8 cellular contexts compared by ENCODE assay signal in the genomic region with DNA sequence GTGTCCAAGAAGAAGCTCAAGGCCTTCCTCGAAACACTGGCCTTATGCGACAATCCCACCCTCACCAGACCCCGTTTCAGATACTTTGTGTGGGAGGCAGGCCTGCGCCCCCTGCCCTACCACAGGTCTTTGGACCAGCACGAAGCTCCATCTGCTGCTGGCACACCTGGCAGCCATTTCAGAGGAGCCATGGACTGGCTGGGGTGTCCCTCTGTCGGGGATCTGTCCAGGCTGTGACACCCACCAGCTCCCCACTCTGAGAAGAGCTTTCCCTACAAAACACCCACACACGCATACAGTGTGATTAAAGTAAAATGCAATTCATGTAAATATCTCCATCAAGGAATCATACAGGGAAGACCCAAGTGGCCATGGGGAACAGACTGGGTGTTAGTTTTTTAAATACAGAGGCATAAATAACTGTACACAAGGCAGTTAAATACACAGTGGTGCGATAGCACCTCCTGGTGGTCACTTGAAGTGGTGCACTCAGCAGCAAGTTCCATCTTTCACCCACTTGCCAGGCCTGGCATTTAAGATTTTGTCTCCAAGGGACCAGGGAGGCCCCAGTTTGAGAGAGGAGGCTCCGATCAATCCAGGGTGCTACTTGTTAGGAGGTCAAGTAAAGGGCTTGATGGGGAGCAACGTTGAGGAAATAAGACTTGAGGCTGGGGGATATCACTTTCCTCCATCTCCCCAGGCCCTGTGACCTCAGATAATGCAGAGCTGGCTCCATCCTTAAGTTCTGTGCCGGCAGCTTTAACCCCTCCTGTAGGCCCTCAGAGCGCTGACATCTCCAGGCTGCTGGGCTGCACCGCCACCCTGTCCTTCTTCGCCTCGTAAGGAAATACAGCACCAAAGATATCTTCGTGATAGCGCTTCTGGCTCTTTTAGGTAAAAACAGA. TPM values are rescaled to one million over a fixed set of nuclear protein-coding genes. Genes with fewer than 3 reads are reported as not detected.
DNase-seq lines count a peak whose midpoint lies in the region; ATAC-seq lines count a peak whose summit lies in the region.

No MANE protein-coding gene starts in this region.

- DNase-seq in EH (ENCODE audit: low read depth) (peak; percentile 49), Kasumi-1 (lab: John Stamatoyannopoulos, UW) (peak; percentile 7 to 36), dermis blood vessel endothelial cell (peak; percentile 79), middle frontal gyrus (ENCODE audit: extremely low spot score, low spot score) (peak; percentile 34)
- peak; percentile 80 for DNase-seq in activated CD4-positive, alpha-beta T cell treated with anti-CD3 and anti-CD28 coated beads for 36 hours
- DNase-seq in stimulated activated naive CD8-positive, alpha-beta T cell treated with anti-CD3 and anti-CD28 coated beads, Interleukin-15, Interleukin-2, amounts not matched to agents 100 U/mL and 50 U/mL, for 24 hours, result peak; percentile 68

- H3K27me3 Mint-ChIP-seq in activated CD4-positive, alpha-beta T cell treated with anti-CD3 and anti-CD28 coated beads for 36 hours, result peaks cover 3% of the 10 kb centered on the region

- H3K27ac Mint-ChIP-seq in activated CD4-positive, alpha-beta T cell treated with anti-CD3 and anti-CD28 coated beads for 36 hours, result no peak overlapping the region

- ATAC-seq in activated CD4-positive, alpha-beta T cell treated with anti-CD3 and anti-CD28 coated beads for 36 hours, result peak; percentile 48
- ATAC-seq in stimulated activated naive CD8-positive, alpha-beta T cell treated with anti-CD3 and anti-CD28 coated beads, Interleukin-15, Interleukin-2, amounts not matched to agents 100 U/mL and 50 U/mL, for 24 hours, result no peak
- ATAC-seq in HG02852 (IDR thresholded peaks at IDR 0.05; ENCODE audit: unreplicated experiment) (no peak), GM19467 (IDR thresholded peaks at IDR 0.05; ENCODE audit: unreplicated experiment) (no peak)

- CTCF ChIA-PET in activated CD4-positive, alpha-beta T cell treated with anti-CD3 and anti-CD28 coated beads for 36 hours (lab: Charles Lee), result interaction anchor here (0.6 to 3.1 kb wide), 26 partner anchors 9 to 770 kb away, joined by 3 to 36 read pairs (median 4); a partner anchor contains a TSS

- H3K4me3 Mint-ChIP-seq in activated CD4-positive, alpha-beta T cell treated with anti-CD3 and anti-CD28 coated beads for 36 hours, result no peak overlapping the region

- H3K4me1 Mint-ChIP-seq in activated CD4-positive, alpha-beta T cell treated with anti-CD3 and anti-CD28 coated beads for 36 hours, result no peaks in the 10 kb centered on the region

- no peaks in the 10 kb centered on the region for H3K9me3 Mint-ChIP-seq in activated CD4-positive, alpha-beta T cell treated with anti-CD3 and anti-CD28 coated beads for 36 hours (ENCODE audit: low read depth)

- POLR2A ChIA-PET in activated CD4-positive, alpha-beta T cell treated with anti-CD3 and anti-CD28 coated beads for 36 hours (lab: Charles Lee), result no interaction called here

- intact Hi-C loops in activated CD4-positive, alpha-beta T cell treated with anti-CD3 and anti-CD28 coated beads for 36 hours (cut with DNase I, micrococcal nuclease), result loop anchor here (1.0 to 5.0 kb wide), 3 partner anchors 102 to 496 kb away; no protein-coding TSS in a partner anchor

- H3K36me3 Mint-ChIP-seq in activated CD4-positive, alpha-beta T cell treated with anti-CD3 and anti-CD28 coated beads for 36 hours (ENCODE audit: low read depth), result no peaks in the 10 kb centered on the region

RNA-seq across cellular contexts. Expression of a gene that starts 43.6 kb away (rescaled TPM):
- total RNA-seq in activated CD4-positive, alpha-beta T cell treated with anti-CD3 and anti-CD28 coated beads for 36 hours, result under 1 TPM; 0.07 to 0.09 TPM
- 0.34 and 0.60 TPM in 2 replicates for total RNA-seq in dermis blood vessel endothelial cell

Comparison
In these comparisons a context has a peak if more than half of its experiments do, and no peak if none do; other contexts are left out.
1. DNase-seq: peak in every context shown above with its lines; median percentile 80 in activated CD4-positive, alpha-beta T cell treated with anti-CD3 and anti-CD28 coated beads for 36 hours; 79 in dermis blood vessel endothelial cell; 68 in stimulated activated naive CD8-positive, alpha-beta T cell treated with anti-CD3 and anti-CD28 coated beads, Interleukin-15, Interleukin-2, amounts not matched to agents 100 U/mL and 50 U/mL, for 24 hours; 49 in EH; 34 in middle frontal gyrus; 22 in Kasumi-1.